ENCODE assay signal across 15 cellular contexts in genomic region chr11:67291481-67292381, GRCh38. TPM values are rescaled to one million over a fixed set of nuclear protein-coding genes. Genes with fewer than 3 reads are reported as not detected.
DNase-seq lines count a peak whose midpoint lies in the region; ATAC-seq, FAIRE-seq and TF ChIP-seq lines count a peak whose summit lies in the region.
"Had no signal": no experiment of that assay in that cellular context is flagged by ENCODE, and none has a peak within 500 bp of the region (broad histone marks: within the 10 kb centered on the region; RNA-seq: fewer than 3 reads in every experiment).

No MANE protein-coding gene starts in this region.

- TF ChIP-seq CTCF in astrocyte (IDR thresholded peaks at IDR 0.05; ENCODE audit: insufficient read depth, low read depth, low read length) (no peak), upper lobe of right lung (IDR thresholded peaks at IDR 0.05) (no peak), hepatocyte (IDR thresholded peaks at IDR 0.05; ENCODE audit: poor library complexity) (no peak)

- no peak overlapping the region for H2BK120ac ChIP-seq in mesenchymal stem cell (ENCODE audit: low read depth, low read length)

- peaks cover 58% of the 10 kb centered on the region for H3K79me2 ChIP-seq in astrocyte (ENCODE audit: insufficient read depth, low read length)
- H3K79me2 ChIP-seq in hepatocyte, result peaks cover 52% of the 10 kb centered on the region

- H3K36me3 ChIP-seq in astrocyte (ENCODE audit: insufficient read depth, low read length) (peaks cover 24% of the 10 kb centered on the region), mesenchymal stem cell (ENCODE audit: control insufficient read depth in 1 of 2, insufficient read depth in 2 of 2, low read depth in 1 of 2, low read length in 2 of 2) (peaks cover 46 to 65% of the 10 kb centered on the region in 2 experiments), upper lobe of right lung (peaks cover 33% of the 10 kb centered on the region), hepatocyte (replicated peaks; ENCODE audit: insufficient read depth, low read depth) (peaks cover 7% of the 10 kb centered on the region)

- 97% methylated on average over 33 of the region's 33 CpGs for WGBS in mesenchymal stem cell
- 96% methylated on average over 33 of the region's 33 CpGs for WGBS in hepatocyte (ENCODE audit: low lambda C conversion rate, missing lambda C conversion rate)

- H3K4me2 ChIP-seq in astrocyte (ENCODE audit: low read length), result peak overlapping the region; percentile 45
- no peak overlapping the region for H3K4me2 ChIP-seq in mesenchymal stem cell (ENCODE audit: low read length, poor library complexity, severe bottlenecking)
- no peak overlapping the region for H3K4me2 ChIP-seq in hepatocyte

- no peak for ATAC-seq in upper lobe of right lung
- ATAC-seq: left lobe of liver had no signal

- peaks cover 3% of the 10 kb centered on the region for H3K9me3 ChIP-seq in astrocyte (ENCODE audit: insufficient read depth, low read depth, low read length)
- peaks cover 17% of the 10 kb centered on the region for H3K9me3 ChIP-seq in mesenchymal stem cell (ENCODE audit: control insufficient read depth, low read length)
- peaks cover 6% of the 10 kb centered on the region for H3K9me3 ChIP-seq in upper lobe of right lung
- H3K9me3 ChIP-seq in hepatocyte (ENCODE audit: low read depth), result peaks cover 7% of the 10 kb centered on the region
- H3K9me3 ChIP-seq: testis had no signal

- H3K4me1 Mint-ChIP-seq in activated naive CD4-positive, alpha-beta T cell treated with anti-CD3 and anti-CD28 coated beads, Interleukin-2, amount 10 ng/mL, durations not matched to agents 7 days and 5 days, result peaks cover 58% of the 10 kb centered on the region
- peaks cover 17% of the 10 kb centered on the region for H3K4me1 Mint-ChIP-seq in astrocyte (ENCODE audit: low read depth, unreplicated experiment)

- peaks cover 37% of the 10 kb centered on the region for H3K4me1 ChIP-seq in astrocyte (ENCODE audit: insufficient read depth, low read length)
- H3K4me1 ChIP-seq in mesenchymal stem cell (ENCODE audit: control insufficient read depth, insufficient read depth, low read depth, low read length), result peaks cover 33% of the 10 kb centered on the region
- peaks cover 35% of the 10 kb centered on the region for H3K4me1 ChIP-seq in upper lobe of right lung
- H3K4me1 ChIP-seq in hepatocyte (ENCODE audit: insufficient read depth), result peaks cover 24% of the 10 kb centered on the region

- no peak overlapping the region for H3K14ac ChIP-seq in mesenchymal stem cell (ENCODE audit: low read length in 2 of 2)

- no peak overlapping the region for H3K4ac ChIP-seq in mesenchymal stem cell (ENCODE audit: low read depth in 1 of 2, low read length in 2 of 2)

- H3K27me3 ChIP-seq in astrocyte (ENCODE audit: insufficient read depth, low read length), result no peaks in the 10 kb centered on the region
- H3K27me3 ChIP-seq in mesenchymal stem cell (ENCODE audit: control insufficient read depth in 1 of 2, insufficient read depth in 1 of 2, low read length in 2 of 2), result no peaks in the 10 kb centered on the region
- no peaks in the 10 kb centered on the region for H3K27me3 ChIP-seq in upper lobe of right lung
- no peaks in the 10 kb centered on the region for H3K27me3 ChIP-seq in hepatocyte
- H3K27me3 ChIP-seq: testis had no signal

- peak overlapping the region; percentile 27 for H4K8ac ChIP-seq in mesenchymal stem cell (ENCODE audit: low read length)

- peaks cover 69% of the 10 kb centered on the region for H3K36me3 Mint-ChIP-seq in activated naive CD4-positive, alpha-beta T cell treated with anti-CD3 and anti-CD28 coated beads, Interleukin-2, amount 10 ng/mL, durations not matched to agents 7 days and 5 days
- H3K36me3 Mint-ChIP-seq in astrocyte (ENCODE audit: low read depth, unreplicated experiment), result peaks cover 37% of the 10 kb centered on the region

- no peak overlapping the region for H2BK15ac ChIP-seq in mesenchymal stem cell (ENCODE audit: low read depth, poor library complexity, severe bottlenecking)

- H3K79me1 ChIP-seq in mesenchymal stem cell (replicated peaks; ENCODE audit: low read length, poor library complexity, severe bottlenecking), result peaks cover 17% of the 10 kb centered on the region

- no peak overlapping the region for H2BK12ac ChIP-seq in mesenchymal stem cell (ENCODE audit: low read length in 2 of 2)

- no peak for FAIRE-seq in astrocyte (lab: Jason Lieb, UNC)

- peak overlapping the region; percentile 31 for H3K4me3 Mint-ChIP-seq in activated naive CD4-positive, alpha-beta T cell treated with anti-CD3 and anti-CD28 coated beads, Interleukin-2, amount 10 ng/mL, durations not matched to agents 7 days and 5 days
- no peak overlapping the region for H3K4me3 Mint-ChIP-seq in astrocyte (ENCODE audit: unreplicated experiment)

- peaks cover 9% of the 10 kb centered on the region for H3K9me3 Mint-ChIP-seq in activated naive CD4-positive, alpha-beta T cell treated with anti-CD3 and anti-CD28 coated beads, Interleukin-2, amount 10 ng/mL, durations not matched to agents 7 days and 5 days
- H3K9me3 Mint-ChIP-seq in astrocyte (ENCODE audit: unreplicated experiment), result peaks cover 9% of the 10 kb centered on the region

- no peak for DNase-seq in activated naive CD4-positive, alpha-beta T cell treated with anti-CD3 and anti-CD28 coated beads, Interleukin-2, amount 10 ng/mL, durations not matched to agents 7 days and 5 days
- DNase-seq in activated naive CD4-positive, alpha-beta T cell (lab: John Stamatoyannopoulos, UW), result no peak
- DNase-seq in astrocyte (ENCODE audit: low read depth) (no peak), mesenchymal stem cell (no peak), upper lobe of right lung (peak; percentile 63), retina (no peak), SK-N-DZ (ENCODE audit: low spot score) (no peak), hepatocyte (ENCODE audit: low spot score) (no peak)
- DNase-seq: activated CD4-positive, alpha-beta T cell treated with anti-CD3 and anti-CD28 coated beads, Interleukin-2, amount 50 U/mL, for 48 hours; activated naive CD4-positive, alpha-beta T cell treated with anti-CD3 and anti-CD28 coated beads, Interleukin-2, amount 50 U/mL, for 16 hours; DMS 273 treated with DMSO at 0.1 percent for 48 hours; NCI-H1105; NCI-H446 treated with DMSO at 0.1 percent for 48 hours; testis had no signal

- H4K20me1 ChIP-seq in astrocyte (ENCODE audit: insufficient read depth, low read length) (peaks cover 41% of the 10 kb centered on the region), hepatocyte (ENCODE audit: insufficient read depth, poor library complexity, severe bottlenecking) (no peaks in the 10 kb centered on the region)

- no peak overlapping the region for H3K9ac ChIP-seq in astrocyte (ENCODE audit: low read length)
- H3K9ac ChIP-seq in mesenchymal stem cell (ENCODE audit: low read length), result peak overlapping the region; percentile 14

- H3K18ac ChIP-seq in mesenchymal stem cell (ENCODE audit: low read depth in 1 of 2, low read length in 2 of 2), result no peak overlapping the region

- intact Hi-C loops in upper lobe of right lung (cut with DNase I), result no loop called here

- H4K91ac ChIP-seq in mesenchymal stem cell (ENCODE audit: low read length), result no peak overlapping the region

- H3K27ac ChIP-seq in astrocyte (ENCODE audit: low read depth, low read length) (no peak overlapping the region), mesenchymal stem cell (ENCODE audit: low read length, poor library complexity, severe bottlenecking) (no peak overlapping the region), upper lobe of right lung (no peak overlapping the region), hepatocyte (no peak overlapping the region)
- H3K27ac ChIP-seq: testis had no signal

- no peak overlapping the region for H2AK5ac ChIP-seq in mesenchymal stem cell (ENCODE audit: low read length, severe bottlenecking)

- H2AFZ ChIP-seq in astrocyte (ENCODE audit: low read depth, low read length) (no peak overlapping the region), mesenchymal stem cell (ENCODE audit: low read depth, low read length) (no peak overlapping the region), hepatocyte (no peak overlapping the region)

- H3K27ac Mint-ChIP-seq in activated naive CD4-positive, alpha-beta T cell treated with anti-CD3 and anti-CD28 coated beads, Interleukin-2, amount 10 ng/mL, durations not matched to agents 7 days and 5 days, result peak overlapping the region; percentile 28
- H3K27ac Mint-ChIP-seq in astrocyte (ENCODE audit: unreplicated experiment), result no peak overlapping the region

- no peaks in the 10 kb centered on the region for H3K9me2 ChIP-seq in hepatocyte (replicated peaks; ENCODE audit: insufficient read depth)

- H2BK5ac ChIP-seq in mesenchymal stem cell (ENCODE audit: low read depth, low read length, poor library complexity, severe bottlenecking), result no peak overlapping the region

- peaks cover 12% of the 10 kb centered on the region for H3K27me3 Mint-ChIP-seq in activated naive CD4-positive, alpha-beta T cell treated with anti-CD3 and anti-CD28 coated beads, Interleukin-2, amount 10 ng/mL, durations not matched to agents 7 days and 5 days
- no peaks in the 10 kb centered on the region for H3K27me3 Mint-ChIP-seq in astrocyte (ENCODE audit: low read depth, unreplicated experiment)

- H3K4me3 ChIP-seq in astrocyte (ENCODE audit: insufficient read depth, low read depth, low read length), result no peak overlapping the region
- H3K4me3 ChIP-seq in mesenchymal stem cell (ENCODE audit: insufficient read depth in 1 of 2, low read depth in 1 of 2, low read length in 2 of 2), result peak overlapping the region in 1 of 2 experiments; percentile 90
- H3K4me3 ChIP-seq in upper lobe of right lung, result no peak overlapping the region
- H3K4me3 ChIP-seq in hepatocyte, result no peak overlapping the region
- H3K4me3 ChIP-seq: testis had no signal

- CTCF ChIA-PET in activated naive CD4-positive, alpha-beta T cell treated with anti-CD3 and anti-CD28 coated beads, Interleukin-2, amount 10 ng/mL, durations not matched to agents 7 days and 5 days (lab: Charles Lee), result interaction anchor here (0.7 kb wide), 1 partner anchor 91 kb away, joined by 3 read pairs; no protein-coding TSS in a partner anchor

- no peak overlapping the region for H3K23ac ChIP-seq in mesenchymal stem cell (ENCODE audit: low read length in 2 of 2)

RNA-seq across cellular contexts. Expression of gene ANKRD13D, which starts 2.6 kb away (rescaled TPM):
- total RNA-seq in astrocyte (39.4 and 40.8 TPM in 2 replicates), upper lobe of right lung (59.4 TPM), hepatocyte (22.1 and 25.3 TPM in 2 replicates)
- 27.5 TPM for polyA plus RNA-seq in mesenchymal stem cell (2013, experiment 1 of 2)
- 27.7 TPM for polyA plus RNA-seq in mesenchymal stem cell (2013, experiment 2 of 2)
- polyA plus RNA-seq in SK-N-DZ (2014; cell fraction: cytosol; rRNA removed), result 21.1 and 25.4 TPM in 2 replicates
- polyA plus RNA-seq in SK-N-DZ (2014; cell fraction: nucleus; rRNA removed), result 91.5 and 113 TPM in 2 replicates
- 43.9 and 49.5 TPM in 2 replicates for polyA plus RNA-seq in hepatocyte

RNA-seq across cellular contexts. Expression of gene SSH3, which starts 11.6 kb away (rescaled TPM):
- total RNA-seq in astrocyte, result 19.1 and 20.1 TPM in 2 replicates
- polyA plus RNA-seq in mesenchymal stem cell (2013, experiment 1 of 2), result 71.0 TPM
- 71.6 TPM for polyA plus RNA-seq in mesenchymal stem cell (2013, experiment 2 of 2)
- 36.4 TPM for total RNA-seq in upper lobe of right lung
- polyA plus RNA-seq in SK-N-DZ (2014; cell fraction: cytosol; rRNA removed), result 0.24 and 0.29 TPM in 2 replicates
- 3.8 and 14.4 TPM in 2 replicates for polyA plus RNA-seq in SK-N-DZ (2014; cell fraction: nucleus; rRNA removed)
- 27.7 and 29.7 TPM in 2 replicates for total RNA-seq in hepatocyte
- polyA plus RNA-seq in hepatocyte, result 49.5 and 66.4 TPM in 2 replicates

RNA-seq across cellular contexts. Expression of gene GRK2, which starts 25.5 kb away (rescaled TPM):
- total RNA-seq in astrocyte (27.2 and 34.0 TPM in 2 replicates), upper lobe of right lung (98.4 TPM), hepatocyte (41.4 and 57.3 TPM in 2 replicates)
- polyA plus RNA-seq in mesenchymal stem cell (2013, experiment 1 of 2), result 26.9 TPM
- polyA plus RNA-seq in mesenchymal stem cell (2013, experiment 2 of 2), result 25.8 TPM
- 63.4 and 72.0 TPM in 2 replicates for polyA plus RNA-seq in SK-N-DZ (2014; cell fraction: cytosol; rRNA removed)
- 95.3 and 97.5 TPM in 2 replicates for polyA plus RNA-seq in SK-N-DZ (2014; cell fraction: nucleus; rRNA removed)
- 59.6 and 64.1 TPM in 2 replicates for polyA plus RNA-seq in hepatocyte
